1 cellular context compared by ENCODE assay signal in the genomic region with DNA sequence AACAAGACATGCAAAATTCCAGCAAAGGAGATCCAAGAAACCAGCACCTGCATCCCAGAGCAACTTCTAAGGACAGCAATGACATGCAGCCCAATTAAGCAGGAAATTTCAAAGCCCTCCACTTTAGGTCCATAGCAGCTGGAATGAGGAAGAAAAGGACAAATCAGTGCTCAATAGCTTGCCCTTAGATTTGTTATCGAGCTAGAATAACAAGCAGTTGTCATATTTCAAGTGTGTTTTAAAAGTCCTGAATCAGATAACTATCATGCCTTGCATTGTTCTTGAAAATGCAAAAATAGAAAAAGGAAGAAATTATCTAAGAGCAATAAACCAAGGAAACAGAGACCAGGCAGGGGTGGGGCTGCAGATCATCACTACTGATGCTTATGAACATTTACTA.
TF ChIP-seq lines count a peak whose summit lies in the region.

No MANE protein-coding gene starts in this region.

TF ChIP-seq in K562, 482 proteins besides CTCF, POLR2A, EP300 and RAD21:
- no peak for TF ChIP-seq CHD4 (IDR thresholded peaks at IDR 0.05; ENCODE audit: insufficient read depth, insufficient replicate concordance, low read depth, low read length, poor library complexity, severe bottlenecking)
- TF ChIP-seq NCOA2 (IDR thresholded peaks at IDR 0.05; ENCODE audit: partially characterized antibody in 2 of 2): peak in 1 of 2 experiments; percentile 7
- no peak for TF ChIP-seq SMC3 (conservative IDR thresholded peaks at IDR 0.05; ENCODE audit: insufficient read depth, low read depth, low read length)
- TF ChIP-seq KDM1A (IDR thresholded peaks at IDR 0.05): peak; percentile 20 to 42; a peak in 1 of 4 replicates
- no peak for TF ChIP-seq SUPT5H (IDR thresholded peaks at IDR 0.05)
- peak in 1 of 2 experiments; percentile 65; a peak in 2 of 4 replicates for TF ChIP-seq RCOR1 (IDR thresholded peaks at IDR 0.05; ENCODE audit: borderline replicate concordance in 1 of 2, low read depth in 2 of 2, low read length in 2 of 2)
